Comparison of ENCODE assay signal across 19 cellular contexts in genomic region chr12:107822356-107822755, GRCh38. TPM values are rescaled to one million over a fixed set of nuclear protein-coding genes. Genes with fewer than 3 reads are reported as not detected.
"Had no signal": no experiment of that assay in that cellular context is flagged by ENCODE, and none has a peak within 500 bp of the region (broad histone marks: within the 10 kb centered on the region; RNA-seq: fewer than 3 reads in every experiment).

No MANE protein-coding gene starts in this region.

- H3K27ac ChIP-seq: left ventricle myocardium inferior, pancreas, stomach had no signal

- H3K4me1 ChIP-seq: left ventricle myocardium inferior, pancreas, stomach had no signal

- ATAC-seq: activated CD4-positive, CD25-positive, alpha-beta regulatory T cell treated with anti-CD3 and anti-CD28 coated beads, Interleukin-2, amount 50 U/mL, for 24 hours; activated naive CD4-positive, alpha-beta T cell treated with anti-CD3 and anti-CD28 coated beads, Interleukin-2, amount 50 U/mL, for 72 hours; esophagus mucosa; pancreas had no signal

- H3K4me3 Mint-ChIP-seq: activated T-cell treated with anti-CD3 and anti-CD28 coated beads, Interleukin-2, amount 50 U/mL, for 24 hours; T-helper 2 cell treated with Interferon-gamma antibody and Interleukin-4, amounts not matched to agents 5 μg/mL and 100 μg/mL, for 36 hours had no signal

- DNase-seq: activated effector memory CD4-positive, alpha-beta T cell treated with anti-CD3 and anti-CD28 coated beads, Interleukin-2, amount 50 U/mL, for 16 hours; activated T-cell treated with anti-CD3 and anti-CD28 coated beads, Interleukin-2, amount 50 U/mL, for 24 hours; glutamatergic neuron; left ventricle myocardium inferior; pancreas; stimulated activated CD4-positive, alpha-beta T cell treated with anti-CD3 and anti-CD28 coated beads, Interleukin-4, amount 100 ng/mL, for 24 hours; stomach had no signal

- H3K4me3 ChIP-seq: left ventricle myocardium inferior, pancreas, stomach had no signal

- H3K27ac Mint-ChIP-seq: activated naive CD4-positive, alpha-beta T cell treated with anti-CD3 and anti-CD28 coated beads, Interleukin-2, amount 50 U/mL, for 72 hours; activated T-cell treated with anti-CD3 and anti-CD28 coated beads, Interleukin-2, amount 50 U/mL, for 24 hours; T-helper 2 cell treated with Interferon-gamma antibody and Interleukin-4, amounts not matched to agents 5 μg/mL and 100 μg/mL, for 36 hours had no signal

- FAIRE-seq: endometrium, keratinocyte, pancreas, urothelium cell line had no signal

RNA-seq across cellular contexts. Expression of gene ASCL4, which starts 47.9 kb away (rescaled TPM):
- total RNA-seq: activated naive CD4-positive, alpha-beta T cell treated with anti-CD3 and anti-CD28 coated beads, Interleukin-2, amount 50 U/mL, for 72 hours; cerebellum; dermis microvascular lymphatic vessel endothelial cell; esophagus mucosa; left ventricle myocardium inferior; mesenteric fat pad; pancreas; renal cortical epithelial cell; stomach had no signal
- polyA plus RNA-seq: keratinocyte, neural cell had no signal
